ENCODE assay signal across 15 cellular contexts in genomic region chr3:119759962-119760361, GRCh38. TPM values are rescaled to one million over a fixed set of nuclear protein-coding genes. Genes with fewer than 3 reads are reported as not detected.
DNase-seq lines count a peak whose midpoint lies in the region; ATAC-seq, FAIRE-seq and TF ChIP-seq lines count a peak whose summit lies in the region.
"Had no signal": no experiment of that assay in that cellular context is flagged by ENCODE, and none has a peak within 500 bp of the region (broad histone marks: within the 10 kb centered on the region; RNA-seq: fewer than 3 reads in every experiment).

No MANE protein-coding gene starts in this region.

- H3K27ac ChIP-seq in GM12878 (ENCODE audit: control insufficient read depth, insufficient read depth) (no peak overlapping the region), Peyer's patch (no peak overlapping the region)
- H3K27ac ChIP-seq: HL-60, tibial artery had no signal

- DNase-seq in GM12878 (ENCODE audit: low read depth, low spot score) (no peak), left colon (no peak), Peyer's patch (no peak)
- DNase-seq: activated naive CD4-positive, alpha-beta T cell treated with anti-CD3 and anti-CD28 coated beads, Interleukin-2, amount 50 U/mL, for 16 hours; NCI-H2029 treated with DMSO at 0.1 percent for 48 hours; NCI-H82; tibial artery had no signal

- RAD21 ChIA-PET in GM12878 (lab: Charles Lee; ENCODE audit: unreplicated experiment): no interaction called here

- H2AFZ ChIP-seq in GM12878 (ENCODE audit: control insufficient read depth, low read depth, low read length): peak overlapping the region; percentile 61

- TF ChIP-seq CTCF in GM12878 (IDR thresholded peaks at IDR 0.05 in 2 of 3, conservative IDR thresholded peaks at IDR 0.05 in 1 of 3; ENCODE audit: control insufficient read depth in 2 of 3, extremely low read depth in 1 of 3, insufficient read depth in 1 of 3, low read depth in 3 of 3, low read length in 3 of 3): no peak
- TF ChIP-seq CTCF in Peyer's patch (IDR thresholded peaks at IDR 0.05): no peak

- CTCF ChIA-PET in GM12878 (lab: Yijun Ruan, JAX): no interaction called here

- TF ChIP-seq POLR2A in GM12878 (IDR thresholded peaks at IDR 0.05; ENCODE audit: low read depth, low read length) (no peak), Peyer's patch (IDR thresholded peaks at IDR 0.05) (no peak)

- ATAC-seq in GM19328 (IDR thresholded peaks at IDR 0.05; ENCODE audit: unreplicated experiment): peak; percentile 85
- ATAC-seq in GM21825 (IDR thresholded peaks at IDR 0.05; ENCODE audit: unreplicated experiment): peak; percentile 89
- peak; percentile 93 for ATAC-seq in HG03095 (IDR thresholded peaks at IDR 0.05; ENCODE audit: unreplicated experiment)
- ATAC-seq in GM12878: peak; percentile 90
- no peak for ATAC-seq in GM19023 (IDR thresholded peaks at IDR 0.05; ENCODE audit: unreplicated experiment)
- ATAC-seq in left colon: no peak

- H3K36me3 ChIP-seq in GM12878 (ENCODE audit: control insufficient read depth in 2 of 2, insufficient read depth in 2 of 2, low read length in 1 of 2) (no peaks in the 10 kb centered on the region), Peyer's patch (no peaks in the 10 kb centered on the region)

- H3K4me3 ChIP-seq in GM12878: no peak overlapping the region
- H3K4me3 ChIP-seq in Peyer's patch: no peak overlapping the region
- H3K4me3 ChIP-seq: tibial artery had no signal

- no TSS peak for BruUV-seq in GM12878 (replicated peaks; lab: Mats Ljungman, UMichigan)

- H3K27me3 ChIP-seq in GM12878 (replicated peaks in 1 of 2; ENCODE audit: control insufficient read depth in 2 of 2, insufficient read depth in 2 of 2, low read length in 1 of 2) (no peaks in the 10 kb centered on the region), Peyer's patch (no peaks in the 10 kb centered on the region)
- H3K27me3 ChIP-seq: tibial artery had no signal

- SMC1A ChIA-PET in GM12878 (lab: Charles Lee; ENCODE audit: uncharacterized antibody, unreplicated experiment): no interaction called here

- no peaks in the 10 kb centered on the region; the same call in 1 of the 3 replicates for H3K9me3 ChIP-seq in GM12878 (replicated peaks; ENCODE audit: control insufficient read depth, insufficient read depth, low read length)
- H3K9me3 ChIP-seq in Peyer's patch: no peaks in the 10 kb centered on the region
- H3K9me3 ChIP-seq: tibial artery had no signal

- in situ Hi-C loops in GM12878 (cut with MboI): no loop called here

- H4K20me1 ChIP-seq in GM12878 (ENCODE audit: control insufficient read depth, insufficient read depth): no peaks in the 10 kb centered on the region

- no peak for FAIRE-seq in GM12878 (lab: Jason Lieb, UNC)
- FAIRE-seq: frontal cortex, islet of Langerhans had no signal

- POLR2A ChIA-PET in GM12878 (lab: Charles Lee): no interaction called here

- no peak overlapping the region; the same call in 1 of the 2 replicates for H3K4me2 ChIP-seq in GM12878 (ENCODE audit: control insufficient read depth, insufficient read depth)

- WGBS in GM12878 (ENCODE audit: insufficient coverage, insufficient replicate concordance, low lambda C conversion rate, missing lambda C conversion rate): 3% methylated on average over 1 of the region's 1 CpG

- no peak for TF ChIP-seq EP300 in GM12878 (IDR thresholded peaks at IDR 0.05; ENCODE audit: borderline replicate concordance in 1 of 2, control insufficient read depth in 1 of 2, low read depth in 2 of 2, low read length in 2 of 2)

- no peak for TF ChIP-seq RAD21 in GM12878 (IDR thresholded peaks at IDR 0.05; ENCODE audit: insufficient read depth, low read depth, low read length)

- H3K4me1 ChIP-seq in GM12878 (ENCODE audit: control insufficient read depth, insufficient read depth, low read length): no peaks in the 10 kb centered on the region; the same call in 1 of the 2 replicates
- no peaks in the 10 kb centered on the region for H3K4me1 ChIP-seq in Peyer's patch
- H3K4me1 ChIP-seq: tibial artery had no signal

- intact Hi-C loops in GM12878 (cut with micrococcal nuclease; ENCODE audit: unreplicated experiment): no loop called here
- intact Hi-C loops in left colon (cut with DNase I, micrococcal nuclease): no loop called here

- no peaks in the 10 kb centered on the region for H3K79me2 ChIP-seq in GM12878 (ENCODE audit: control insufficient read depth, insufficient read depth, low read length)

- no peak overlapping the region for H3K9ac ChIP-seq in GM12878 (ENCODE audit: control insufficient read depth, insufficient read depth, low read length)

TF ChIP-seq in GM12878, 131 proteins besides CTCF, POLR2A, EP300 and RAD21:
- TF ChIP-seq RELA (IDR thresholded peaks at IDR 0.05; ENCODE audit: borderline replicate concordance, partially characterized antibody) (no peak), CBX3 (IDR thresholded peaks at IDR 0.05; ENCODE audit: borderline replicate concordance, low read depth) (no peak), BMI1 (IDR thresholded peaks at IDR 0.05; ENCODE audit: borderline replicate concordance) (no peak), NBN (IDR thresholded peaks at IDR 0.05) (no peak)

RNA-seq across cellular contexts. Expression of gene NR1I2, which starts 21.9 kb away (rescaled TPM):
- 2.1 and 3.3 TPM in 2 replicates for total RNA-seq in GM12878 (2013; cell fraction: nucleolus; rRNA removed)
- total RNA-seq in GM12878 (2014; rRNA removed): 0.62 and 0.76 TPM in 2 replicates
- total RNA-seq in GM12878 (2014; rRNA removed; fragmentation: Illumina TruSeq; extraction: Trizol): 0.41 and 0.45 TPM in 2 replicates
- 0.90 and 0.96 TPM in 2 replicates for total RNA-seq in GM12878 (2021)
- polyA plus RNA-seq in GM12878 (2011; ENCODE audit: low read depth): 0.20 TPM
- polyA plus RNA-seq in GM12878 (2011; rRNA removed): 0.09 and 0.26 TPM in 2 replicates
- polyA plus RNA-seq in GM12878 (2011; cell fraction: cytosol; rRNA removed): 0.22 and 0.32 TPM in 2 replicates
- 0.98 and 1.3 TPM in 2 replicates for polyA plus RNA-seq in GM12878 (2011; cell fraction: nucleus; rRNA removed)
- polyA plus RNA-seq in GM12878 (2012): 0.30 and 0.52 TPM in 2 replicates
- 0.32 and 0.51 TPM in 2 replicates for polyA plus RNA-seq in GM12878 (2014; fragmentation: Illumina TruSeq; extraction: Trizol)
- polyA plus RNA-seq in GM12878 (2014; fragmentation: Nextera tagmentation; extraction: Ambion mirVana): under 1 TPM; 0.03 to 0.16 TPM
- polyA plus RNA-seq in GM12878 (2014; rRNA removed): 0.90 and 1.0 TPM in 2 replicates
- polyA plus RNA-seq in GM12878 (2016; fragmentation: Nextera tagmentation; extraction: Ambion mirVana): under 1 TPM; 0.28 to 0.87 TPM
- 0.29 and 0.46 TPM in 2 replicates for polyA minus RNA-seq in GM12878 (2011; rRNA and poly(A)+ RNA removed)
- not detected in 2 replicates for polyA minus RNA-seq in GM12878 (2011; cell fraction: cytosol; rRNA and poly(A)+ RNA removed)
- polyA minus RNA-seq in GM12878 (2011; cell fraction: nucleus; rRNA and poly(A)+ RNA removed): 0.73 and 0.77 TPM in 2 replicates
- total RNA-seq in left colon: 10 to 100 TPM; 71.2 to 90.8 TPM
- total RNA-seq in Peyer's patch: 100 to 1,000 TPM in 3 of 4 donors, 10 to 100 TPM in 1; 56.9 to 572 (median 406) TPM
- total RNA-seq: LHCN-M2 had no signal

RNA-seq across cellular contexts. Expression of gene CFAP91, which starts 57.1 kb away (rescaled TPM):
- 0.81 and 2.5 TPM in 2 replicates for total RNA-seq in GM12878 (2013; cell fraction: nucleolus; rRNA removed)
- total RNA-seq in GM12878 (2014; rRNA removed): 0.56 and 0.76 TPM in 2 replicates
- 0.54 and 0.69 TPM in 2 replicates for total RNA-seq in GM12878 (2014; rRNA removed; fragmentation: Illumina TruSeq; extraction: Trizol)
- total RNA-seq in GM12878 (2021): 0.80 and 1.3 TPM in 2 replicates
- 0.08 TPM for polyA plus RNA-seq in GM12878 (2011; ENCODE audit: low read depth)
- 1.2 and 1.4 TPM in 2 replicates for polyA plus RNA-seq in GM12878 (2011; rRNA removed)
- 0.21 and 0.57 TPM in 2 replicates for polyA plus RNA-seq in GM12878 (2011; cell fraction: cytosol; rRNA removed)
- polyA plus RNA-seq in GM12878 (2011; cell fraction: nucleus; rRNA removed): 1.6 and 3.0 TPM in 2 replicates
- polyA plus RNA-seq in GM12878 (2012): 0.29 and 0.38 TPM in 2 replicates
- polyA plus RNA-seq in GM12878 (2014; fragmentation: Illumina TruSeq; extraction: Trizol): 1.5 and 2.7 TPM in 2 replicates
- under 1 TPM; 0.03 to 0.22 TPM for polyA plus RNA-seq in GM12878 (2014; fragmentation: Nextera tagmentation; extraction: Ambion mirVana)
- polyA plus RNA-seq in GM12878 (2014; rRNA removed): 2.2 TPM in 2 replicates
- polyA plus RNA-seq in GM12878 (2016; fragmentation: Nextera tagmentation; extraction: Ambion mirVana): 1 to 10 TPM in 1 of 2 experiments, under 1 TPM in 1; 0.68 to 1.2 TPM
- polyA minus RNA-seq in GM12878 (2011; rRNA and poly(A)+ RNA removed): 0.21 and 0.66 TPM in 2 replicates
- polyA minus RNA-seq in GM12878 (2011; cell fraction: cytosol; rRNA and poly(A)+ RNA removed): not detected in 2 replicates
- 0.48 and 0.73 TPM in 2 replicates for polyA minus RNA-seq in GM12878 (2011; cell fraction: nucleus; rRNA and poly(A)+ RNA removed)
- 1 to 10 TPM in 1 of 2 donors, under 1 TPM in 1; 0.52 to 1.3 TPM for total RNA-seq in left colon
- total RNA-seq in Peyer's patch: 10 to 100 TPM in 1 of 4 donors, 1 to 10 TPM in 2, not detected in 1; 2.1 to 21.5 (median 6.2) TPM

Comparison
In these comparisons a context has a peak if more than half of its experiments do, and no peak if none do; other contexts are left out.
1. ATAC-seq: peak in GM19328 (single experiment), GM21825 (single experiment), HG03095 (single experiment) and GM12878 (single experiment); none in GM19023 (single experiment) and left colon (single experiment).
2. RNA of gene NR1I2, which starts 21.9 kb away (total RNA-seq): 56.9 to 572 TPM in Peyer's patch and 71.2 to 90.8 TPM in left colon; 0.41 to 3.3 TPM in GM12878; every median in the first group is over 10 times any median in the second.